In genomic region chr6:122122202-122122601, GRCh38 we compare ENCODE assay signal across 21 cellular contexts.
DNase-seq lines count a peak whose midpoint lies in the region; ATAC-seq and TF ChIP-seq lines count a peak whose summit lies in the region.
"Had no signal": no experiment of that assay in that cellular context is flagged by ENCODE, and none has a peak within 500 bp of the region (broad histone marks: within the 10 kb centered on the region; RNA-seq: fewer than 3 reads in every experiment).

No MANE protein-coding gene starts in this region.

- H3K36me3 ChIP-seq in GM23338 (ENCODE audit: insufficient read depth) (no peaks in the 10 kb centered on the region), esophagus muscularis mucosa (no peaks in the 10 kb centered on the region), lung (ENCODE audit: control insufficient read depth in 2 of 2, insufficient read depth in 2 of 2, low read length in 2 of 2) (no peaks in the 10 kb centered on the region)
- H3K36me3 ChIP-seq: BE2C; BLaER1 treated with 17β-estradiol and CSF1 and Interleukin-3, amounts not matched to agents 10 nM and 100 nM had no signal

- H3K27me3 ChIP-seq in GM23338 (ENCODE audit: insufficient read depth) (no peaks in the 10 kb centered on the region), esophagus muscularis mucosa (no peaks in the 10 kb centered on the region), lung (ENCODE audit: control insufficient read depth, insufficient read depth) (no peaks in the 10 kb centered on the region)
- H3K27me3 ChIP-seq: BE2C; BLaER1 treated with 17β-estradiol and CSF1 and Interleukin-3, amounts not matched to agents 10 nM and 100 nM had no signal

- no peak for TF ChIP-seq POLR2A in esophagus muscularis mucosa (IDR thresholded peaks at IDR 0.05; ENCODE audit: low read depth)

- no peaks in the 10 kb centered on the region for H3K27me3 Mint-ChIP-seq in GM23338 (ENCODE audit: insufficient read depth, low read depth, poor library complexity)
- H3K27me3 Mint-ChIP-seq: CD4-positive, alpha-beta T cell had no signal

- intact Hi-C loops in esophagus muscularis mucosa (cut with DNase I) = no loop called here

- H3K4me2 ChIP-seq in GM23338 = no peak overlapping the region
- H3K4me2 ChIP-seq: A549; BLaER1 treated with 17β-estradiol and CSF1 and Interleukin-3, amounts not matched to agents 10 nM and 100 nM had no signal

- no peaks in the 10 kb centered on the region for H3F3A ChIP-seq in GM23338 (replicated peaks; ENCODE audit: low read depth)

- H3K27ac ChIP-seq in GM23338 (ENCODE audit: low read depth) (no peak overlapping the region), esophagus muscularis mucosa (replicated peaks in 1 of 4) (peak overlapping the region in 3 of 4 donors; percentile 8 to 28 (median 26)), lung (ENCODE audit: low read depth in 1 of 2, low read length in 1 of 2) (no peak overlapping the region)
- H3K27ac ChIP-seq: A549; BLaER1 treated with 17β-estradiol and CSF1 and Interleukin-3, amounts not matched to agents 10 nM and 100 nM had no signal

- no peak for DNase-seq in GM23338 (ENCODE audit: low spot score)
- DNase-seq in esophagus muscularis mucosa (ENCODE audit: extremely low spot score) = no peak
- DNase-seq in lung (ENCODE audit: low spot score) = no peak
- no peak for DNase-seq in omental fat pad (ENCODE audit: low spot score)
- no peak for DNase-seq in putamen (ENCODE audit: low spot score)
- DNase-seq in stimulated activated CD4-positive, alpha-beta T cell treated with anti-CD3 and anti-CD28 coated beads, Interleukin-2, amount 100 ng/mL, for 48 hours = no peak
- DNase-seq: 8988T; ACHN; AML-193; BE2C; Calu3; CD4-positive, alpha-beta T cell; CD8-positive, alpha-beta memory T cell; DMS53; DMS79 treated with DMSO at 0.1 percent for 48 hours; H7; HCEC 1CT had no signal

- WGBS in esophagus muscularis mucosa = 66% methylated on average over 1 of the region's 1 CpG
- WGBS in lung, 2 donors = 55 to 76% methylated on average over 1 of the region's 1 CpG

- H3K9me3 ChIP-seq in esophagus muscularis mucosa = no peaks in the 10 kb centered on the region
- H3K9me3 ChIP-seq in lung (ENCODE audit: control insufficient read depth in 2 of 2, insufficient read depth in 1 of 2, low read length in 1 of 2) = no peaks in the 10 kb centered on the region
- H3K9me3 ChIP-seq: A549; BE2C; BLaER1 treated with 17β-estradiol and CSF1 and Interleukin-3, amounts not matched to agents 10 nM and 100 nM had no signal

- H3K36me3 Mint-ChIP-seq in GM23338 (ENCODE audit: low read depth) = no peaks in the 10 kb centered on the region
- H3K36me3 Mint-ChIP-seq: CD14-positive monocyte; CD8-positive, alpha-beta memory T cell had no signal

- H3K4me3 Mint-ChIP-seq in GM23338 = no peak overlapping the region
- H3K4me3 Mint-ChIP-seq: CD14-positive monocyte; CD4-positive, alpha-beta T cell; CD8-positive, alpha-beta memory T cell had no signal

- TF ChIP-seq CTCF in GM23338 (conservative IDR thresholded peaks at IDR 0.05; ENCODE audit: low read depth in 2 of 2) (no peak), esophagus muscularis mucosa (IDR thresholded peaks at IDR 0.05) (no peak), lung (IDR thresholded peaks at IDR 0.05; ENCODE audit: control extremely low read depth, extremely low read depth) (no peak), omental fat pad (IDR thresholded peaks at IDR 0.05) (no peak)

- ATAC-seq in GM23338 (no peak), lung (ENCODE audit: insufficient read depth, low FRiP score) (peak; percentile 6), omental fat pad (ENCODE audit: low FRiP score) (peak; percentile 57), HG03196 (IDR thresholded peaks at IDR 0.05; ENCODE audit: unreplicated experiment) (no peak)
- ATAC-seq: A549 had no signal

- no peaks in the 10 kb centered on the region for H3K79me2 ChIP-seq in GM23338 (replicated peaks; ENCODE audit: insufficient read depth)

- H2AFZ ChIP-seq in GM23338 = no peak overlapping the region

- H4K20me1 ChIP-seq in GM23338 (replicated peaks; ENCODE audit: insufficient read depth) = no peaks in the 10 kb centered on the region
- H4K20me1 ChIP-seq: BLaER1 treated with 17β-estradiol and CSF1 and Interleukin-3, amounts not matched to agents 10 nM and 100 nM had no signal

- no peaks in the 10 kb centered on the region for H3K4me1 ChIP-seq in GM23338 (ENCODE audit: insufficient read depth)
- peaks cover 0 to 23% (median 16%) of the 10 kb centered on the region in 4 donors for H3K4me1 ChIP-seq in esophagus muscularis mucosa
- H3K4me1 ChIP-seq in lung (ENCODE audit: control insufficient read depth in 2 of 2, insufficient read depth in 2 of 2, low read length in 2 of 2) = peaks cover 0 to 4% of the 10 kb centered on the region in 2 donors
- H3K4me1 ChIP-seq: A549; BE2C; BLaER1 treated with 17β-estradiol and CSF1 and Interleukin-3, amounts not matched to agents 10 nM and 100 nM had no signal

- H3K4me3 ChIP-seq in GM23338 = no peak overlapping the region
- no peak overlapping the region for H3K4me3 ChIP-seq in esophagus muscularis mucosa
- no peak overlapping the region for H3K4me3 ChIP-seq in lung
- H3K4me3 ChIP-seq: A549; BLaER1 treated with 17β-estradiol and CSF1 and Interleukin-3, amounts not matched to agents 10 nM and 100 nM had no signal

- H3K4me1 Mint-ChIP-seq in GM23338 = no peaks in the 10 kb centered on the region
- H3K4me1 Mint-ChIP-seq: CD14-positive monocyte; CD8-positive, alpha-beta memory T cell had no signal

- H3K27ac Mint-ChIP-seq in GM23338 = 0 out of 2 replicates have a peak overlapping the region, but pooled peaks have one; percentile 27
- H3K27ac Mint-ChIP-seq: CD14-positive monocyte; CD4-positive, alpha-beta T cell; CD8-positive, alpha-beta memory T cell had no signal

- H3K9me2 ChIP-seq in GM23338 (ENCODE audit: insufficient read depth) = no peaks in the 10 kb centered on the region; the same call in 1 of the 2 replicates

- no peak for TF ChIP-seq EP300 in esophagus muscularis mucosa (IDR thresholded peaks at IDR 0.05)

- H3K9me3 Mint-ChIP-seq in GM23338 = no peaks in the 10 kb centered on the region

TF ChIP-seq in GM23338, 12 proteins besides CTCF, POLR2A, EP300 and RAD21:
- no peak for TF ChIP-seq ZNF462 (CRISPR knock-in tag; IDR thresholded peaks at IDR 0.05)

Comparison
In these comparisons a context has a peak if more than half of its experiments do, and no peak if none do; other contexts are left out.
1. ATAC-seq: peak in lung (single experiment) and omental fat pad (single experiment); none in GM23338 (single experiment) and HG03196 (single experiment).
2. H3K27ac ChIP-seq: peak in esophagus muscularis mucosa (3 of 4); none in GM23338 (single experiment) and lung (0 of 2).